ENCODE assay signal across 8 cellular contexts in the genomic region with DNA sequence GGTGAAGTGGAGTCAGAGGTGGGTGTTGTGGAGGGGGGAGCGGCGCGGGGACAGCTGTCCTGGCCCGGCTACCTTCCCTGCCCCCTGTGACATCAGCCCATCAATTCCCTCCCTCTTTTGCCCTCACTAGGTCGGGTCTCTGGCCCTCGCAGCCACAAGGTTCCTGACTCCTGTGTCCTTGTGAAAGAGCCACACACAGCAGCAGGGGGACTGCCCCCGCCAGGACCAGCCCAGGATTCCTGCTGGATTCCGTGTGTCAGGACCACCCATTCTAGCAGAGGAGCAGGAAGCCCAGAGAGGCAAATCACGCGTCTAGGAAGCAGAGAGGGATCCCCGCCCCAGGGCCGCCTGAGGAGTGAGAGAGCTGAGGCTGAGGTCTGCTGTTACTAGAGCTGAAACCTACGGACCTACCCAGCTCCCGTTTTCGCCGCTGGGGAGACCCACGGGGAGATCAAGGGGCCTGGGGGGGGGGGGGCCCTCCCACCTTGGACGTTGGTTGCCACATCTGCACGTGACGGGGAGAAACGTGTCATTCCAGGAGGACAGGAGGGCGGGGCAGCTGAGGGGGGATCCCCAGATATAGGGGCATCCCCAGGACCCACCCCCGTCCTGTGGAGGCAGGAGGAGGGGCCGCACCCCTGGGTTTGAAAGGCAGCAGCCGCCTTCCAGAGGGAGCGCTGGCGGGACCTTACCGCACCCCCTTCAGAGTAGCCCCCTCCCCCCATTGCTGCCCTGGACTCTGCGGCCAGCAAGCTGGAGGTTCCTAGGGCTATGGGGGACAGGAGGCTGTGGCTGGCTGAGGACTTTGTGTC. TPM values are rescaled to one million over a fixed set of nuclear protein-coding genes. Genes with fewer than 3 reads are reported as not detected.
DNase-seq lines count a peak whose midpoint lies in the region; TF ChIP-seq lines count a peak whose summit lies in the region.

No MANE protein-coding gene starts in this region.

- H3K36me3 ChIP-seq in Peyer's patch (no peaks in the 10 kb centered on the region), duodenal mucosa (ENCODE audit: control insufficient read depth in 1 of 2, insufficient read depth in 2 of 2, low read length in 2 of 2) (no peaks in the 10 kb centered on the region), uterus (no peaks in the 10 kb centered on the region)

- H3K4me3 Mint-ChIP-seq in neural crest cell = peak overlapping the region; percentile 90

- peaks cover 53% of the 10 kb centered on the region for H3K4me1 Mint-ChIP-seq in neural crest cell

- TF ChIP-seq CTCF in Peyer's patch (IDR thresholded peaks at IDR 0.05) (no peak), neural crest cell (conservative IDR thresholded peaks at IDR 0.05) (no peak), uterus (IDR thresholded peaks at IDR 0.05) (no peak)

- peak overlapping the region; percentile 62 to 80 for H3K9ac ChIP-seq in duodenal mucosa (ENCODE audit: low read depth in 1 of 2, low read length in 2 of 2)

- H3K9me3 Mint-ChIP-seq in neural crest cell = no peaks in the 10 kb centered on the region

- intact Hi-C loops in uterus (cut with DNase I; ENCODE audit: low total_unique reads) = no loop called here

- peak overlapping the region; percentile 43 to 60 (median 54) for H3K4me3 ChIP-seq in Peyer's patch
- peak overlapping the region; percentile 73 to 79 for H3K4me3 ChIP-seq in duodenal mucosa (ENCODE audit: low read depth in 1 of 2, low read length in 2 of 2)
- peak overlapping the region; percentile 46 to 60 for H3K4me3 ChIP-seq in uterus

- H3K27ac ChIP-seq in Peyer's patch (peak overlapping the region; percentile 77 to 95 (median 84)), duodenal mucosa (ENCODE audit: low read depth, low read length) (peak overlapping the region; percentile 74), uterus (peak overlapping the region; percentile 84 to 90)

- H3K36me3 Mint-ChIP-seq in neural crest cell (ENCODE audit: low read depth) = no peaks in the 10 kb centered on the region

- peak; percentile 35 to 62 for DNase-seq in activated CD4-positive, alpha-beta T cell treated with anti-CD3 and anti-CD28 coated beads for 24 hours (ENCODE audit: low read depth in 2 of 2)
- no peak for DNase-seq in activated CD4-positive, alpha-beta T cell treated with anti-CD3 and anti-CD28 coated beads for 1 hour
- DNase-seq in Peyer's patch (peak in 1 of 3 donors; percentile 50), neural crest cell (ENCODE audit: low read depth, low spot score) (peak; percentile 37), uterus (peak in 1 of 2 donors; percentile 45), mesenteric fat pad (ENCODE audit: low spot score) (no peak), OCI-M2 (lab: John Stamatoyannopoulos, UW; ENCODE audit: unreplicated experiment) (no peak)

- TF ChIP-seq POLR2A in Peyer's patch (IDR thresholded peaks at IDR 0.05) = no peak
- no peak for TF ChIP-seq POLR2A in uterus (IDR thresholded peaks at IDR 0.05)

- peak overlapping the region; percentile 99 for H3K27ac Mint-ChIP-seq in neural crest cell (ENCODE audit: unreplicated experiment)

- no peaks in the 10 kb centered on the region for H3K9me3 ChIP-seq in Peyer's patch
- H3K9me3 ChIP-seq in duodenal mucosa (ENCODE audit: control insufficient read depth in 1 of 2, low read length in 2 of 2) = no peaks in the 10 kb centered on the region
- H3K9me3 ChIP-seq in uterus = no peaks in the 10 kb centered on the region

- H3K27me3 ChIP-seq in Peyer's patch (no peaks in the 10 kb centered on the region), duodenal mucosa (ENCODE audit: control insufficient read depth in 1 of 2, insufficient read depth in 2 of 2, low read length in 2 of 2) (no peaks in the 10 kb centered on the region), uterus (no peaks in the 10 kb centered on the region)

- H3K4me1 ChIP-seq in Peyer's patch (peaks cover 24 to 45% (median 29%) of the 10 kb centered on the region in 4 donors), duodenal mucosa (ENCODE audit: control insufficient read depth in 1 of 2, insufficient read depth in 2 of 2, low read length in 2 of 2) (peaks cover 46 to 47% of the 10 kb centered on the region in 2 donors), uterus (peaks cover 5 to 39% of the 10 kb centered on the region in 2 donors)

- H3K27me3 Mint-ChIP-seq in neural crest cell (ENCODE audit: low read depth) = peaks cover 2% of the 10 kb centered on the region

RNA-seq across cellular contexts. Expression of a gene that starts 12.5 kb away (rescaled TPM):
- total RNA-seq in Peyer's patch (100 to 1,000 TPM; 137 to 287 (median 203) TPM), neural crest cell (60.6 and 61.7 TPM in 2 replicates), uterus (10 to 100 TPM; 13.5 to 79.4 (median 44.6) TPM), mesenteric fat pad (160 TPM)

RNA-seq across cellular contexts. Expression of a gene that starts 47.1 kb away (rescaled TPM):
- total RNA-seq in Peyer's patch = 10 to 100 TPM; 11.0 to 18.6 (median 17.1) TPM
- 4.4 and 5.0 TPM in 2 replicates for total RNA-seq in neural crest cell
- 10 to 100 TPM in 1 of 4 donors, 1 to 10 TPM in 1, not detected in 2; 7.0 to 11.7 TPM for total RNA-seq in uterus
- total RNA-seq in mesenteric fat pad = 5.2 TPM

Comparison
In these comparisons a context has a peak if more than half of its experiments do, and no peak if none do; other contexts are left out.
1. DNase-seq: peak in activated CD4-positive, alpha-beta T cell treated with anti-CD3 and anti-CD28 coated beads for 24 hours (2 of 2) and neural crest cell (single experiment); none in activated CD4-positive, alpha-beta T cell treated with anti-CD3 and anti-CD28 coated beads for 1 hour (single experiment), mesenteric fat pad (single experiment) and OCI-M2 (single experiment).
2. Peak in every context shown above with its lines, with median percentiles within 50 percentile points of each other: H3K27ac ChIP-seq and H3K4me3 ChIP-seq.